ENCODE assay signal across 20 cellular contexts in the genomic region with DNA sequence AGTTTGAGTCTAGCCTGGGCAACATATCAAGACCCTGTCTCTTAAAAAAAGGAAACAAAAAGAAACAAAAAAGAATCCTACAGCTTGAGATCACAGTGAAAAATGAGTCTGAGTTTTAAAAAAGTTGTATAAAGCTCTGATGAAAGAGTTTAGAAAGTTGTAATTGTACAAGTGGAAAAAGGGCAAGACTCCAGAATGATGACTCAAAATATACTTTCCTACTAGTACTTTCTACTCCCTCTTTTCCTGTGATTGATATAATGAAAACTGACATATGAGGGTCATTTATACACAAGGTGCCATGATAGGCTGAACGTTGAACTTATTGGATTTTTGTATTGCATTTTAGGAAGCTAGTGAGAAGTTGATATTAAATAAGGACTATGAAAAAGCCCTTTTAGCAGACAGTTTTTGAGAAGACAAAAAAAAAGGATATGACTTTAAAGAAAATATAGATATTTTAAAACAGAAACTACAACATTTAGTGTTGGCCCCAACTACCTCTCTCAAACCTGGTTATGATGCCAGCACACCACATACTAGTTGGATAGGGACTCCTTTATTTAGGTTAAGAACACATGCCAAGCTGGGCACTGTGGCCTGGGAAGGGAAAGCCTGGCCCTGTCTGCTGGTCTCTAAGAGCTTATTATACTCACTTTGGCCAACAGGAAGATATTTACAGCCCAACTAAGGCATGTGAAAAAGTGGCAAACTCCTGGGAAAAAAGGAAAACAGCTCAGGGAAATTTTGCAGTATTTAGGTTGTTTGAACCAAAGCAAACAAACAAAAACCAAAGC.
DNase-seq lines count a peak whose midpoint lies in the region; ATAC-seq and TF ChIP-seq lines count a peak whose summit lies in the region.
"Had no signal": no experiment of that assay in that cellular context is flagged by ENCODE, and none has a peak within 500 bp of the region (broad histone marks: within the 10 kb centered on the region; RNA-seq: fewer than 3 reads in every experiment).

No MANE protein-coding gene starts in this region.

- H3K27me3 ChIP-seq in brain microvascular endothelial cell (replicated peaks) (no peaks in the 10 kb centered on the region), tibial artery (no peaks in the 10 kb centered on the region)
- H3K27me3 ChIP-seq: cardiac muscle cell, SJSA1 had no signal

- H3K36me3 ChIP-seq in brain microvascular endothelial cell (replicated peaks) (peaks cover 66% of the 10 kb centered on the region), tibial artery (peaks cover 17 to 36% (median 19%) of the 10 kb centered on the region in 3 donors)
- H3K36me3 ChIP-seq: cardiac muscle cell had no signal

- no peak for DNase-seq in activated CD4-positive, alpha-beta T cell treated with anti-CD3 and anti-CD28 coated beads for 36 hours
- DNase-seq in activated CD4-positive, alpha-beta T cell treated with anti-CD3 and anti-CD28 coated beads for 4 hours, result no peak
- DNase-seq in brain microvascular endothelial cell (no peak), foreskin melanocyte (peak; percentile 37), tibial artery (no peak), SW 1271 (lab: John Stamatoyannopoulos, UW) (no peak)
- DNase-seq: 8988T; activated CD4-positive, CD25-positive, alpha-beta regulatory T cell treated with anti-CD3 and anti-CD28 coated beads, Interleukin-2, amount 50 U/mL, for 72 hours; activated naive CD4-positive, alpha-beta T cell treated with anti-CD3 and anti-CD28 coated beads for 36 hours; naive thymus-derived CD4-positive, alpha-beta T cell; NCI-H2081 treated with DMSO at 0.1 percent for 48 hours; T1000 had no signal

- intact Hi-C loops in activated CD4-positive, alpha-beta T cell treated with anti-CD3 and anti-CD28 coated beads for 36 hours (cut with DNase I, micrococcal nuclease), result no loop called here
- intact Hi-C loops in tibial artery (cut with DNase I; ENCODE audit: low total_unique reads), result no loop called here

- H3K27me3 Mint-ChIP-seq in activated CD4-positive, alpha-beta T cell treated with anti-CD3 and anti-CD28 coated beads for 36 hours, result no peaks in the 10 kb centered on the region
- H3K27me3 Mint-ChIP-seq: type B pancreatic cell had no signal

- H3K9me3 Mint-ChIP-seq in activated CD4-positive, alpha-beta T cell treated with anti-CD3 and anti-CD28 coated beads for 36 hours (ENCODE audit: low read depth), result peaks cover 1% of the 10 kb centered on the region

- H3K36me3 Mint-ChIP-seq in activated CD4-positive, alpha-beta T cell treated with anti-CD3 and anti-CD28 coated beads for 36 hours (ENCODE audit: low read depth), result no peaks in the 10 kb centered on the region

- H3K9me3 ChIP-seq in tibial artery, result no peaks in the 10 kb centered on the region
- H3K9me3 ChIP-seq: SJSA1 had no signal

- CTCF ChIA-PET in activated CD4-positive, alpha-beta T cell treated with anti-CD3 and anti-CD28 coated beads for 36 hours (lab: Charles Lee), result interaction anchor here (0.8 to 1.0 kb wide), 2 partner anchors 14 to 56 kb away, joined by 3 to 4 read pairs; no protein-coding TSS in a partner anchor

- no peak for ATAC-seq in activated CD4-positive, alpha-beta T cell treated with anti-CD3 and anti-CD28 coated beads for 36 hours
- ATAC-seq in HG03565 (IDR thresholded peaks at IDR 0.05; ENCODE audit: unreplicated experiment) (no peak), HG03139 (IDR thresholded peaks at IDR 0.05; ENCODE audit: unreplicated experiment) (no peak)
- ATAC-seq: GM23338; naive thymus-derived CD4-positive, alpha-beta T cell had no signal

- H3K27ac ChIP-seq in brain microvascular endothelial cell (peak overlapping the region; percentile 19), tibial artery (peak overlapping the region; percentile 66 to 69)
- H3K27ac ChIP-seq: cardiac muscle cell, SJSA1 had no signal

- in situ Hi-C loops in brain microvascular endothelial cell (cut with HindIII; ENCODE audit: low pct_ligation_motif_present, low sequenced_read_pairs), result no loop called here

- no peak for TF ChIP-seq CTCF in brain microvascular endothelial cell (IDR thresholded peaks at IDR 0.05; ENCODE audit: low read depth, low read length, missing control alignments)
- TF ChIP-seq CTCF in tibial artery (IDR thresholded peaks at IDR 0.05), result no peak

- peak overlapping the region; percentile 5 for H3K27ac Mint-ChIP-seq in activated CD4-positive, alpha-beta T cell treated with anti-CD3 and anti-CD28 coated beads for 36 hours
- H3K27ac Mint-ChIP-seq: activated naive CD4-positive, alpha-beta T cell treated with anti-CD3 and anti-CD28 coated beads for 36 hours; GM23338; naive thymus-derived CD4-positive, alpha-beta T cell; type B pancreatic cell had no signal

- POLR2A ChIA-PET in activated CD4-positive, alpha-beta T cell treated with anti-CD3 and anti-CD28 coated beads for 36 hours (lab: Charles Lee), result no interaction called here

- H3K4me1 Mint-ChIP-seq in activated CD4-positive, alpha-beta T cell treated with anti-CD3 and anti-CD28 coated beads for 36 hours, result peaks cover 6% of the 10 kb centered on the region
- H3K4me1 Mint-ChIP-seq: GM23338; naive thymus-derived CD4-positive, alpha-beta T cell had no signal

- no peak overlapping the region for H3K4me3 ChIP-seq in brain microvascular endothelial cell (ENCODE audit: low read depth, low read length)
- H3K4me3 ChIP-seq in tibial artery, result no peak overlapping the region
- H3K4me3 ChIP-seq: cardiac muscle cell, GM23338, lung, SJSA1 had no signal

- H3K4me1 ChIP-seq in tibial artery, result peaks cover 0 to 45% (median 18%) of the 10 kb centered on the region in 4 donors

- H3K4me3 Mint-ChIP-seq in activated CD4-positive, alpha-beta T cell treated with anti-CD3 and anti-CD28 coated beads for 36 hours, result no peak overlapping the region
- H3K4me3 Mint-ChIP-seq: activated naive CD4-positive, alpha-beta T cell treated with anti-CD3 and anti-CD28 coated beads for 36 hours; CD14-positive monocyte; GM23338; naive thymus-derived CD4-positive, alpha-beta T cell; type B pancreatic cell had no signal
